9 cellular contexts compared by ENCODE assay signal in the genomic region with DNA sequence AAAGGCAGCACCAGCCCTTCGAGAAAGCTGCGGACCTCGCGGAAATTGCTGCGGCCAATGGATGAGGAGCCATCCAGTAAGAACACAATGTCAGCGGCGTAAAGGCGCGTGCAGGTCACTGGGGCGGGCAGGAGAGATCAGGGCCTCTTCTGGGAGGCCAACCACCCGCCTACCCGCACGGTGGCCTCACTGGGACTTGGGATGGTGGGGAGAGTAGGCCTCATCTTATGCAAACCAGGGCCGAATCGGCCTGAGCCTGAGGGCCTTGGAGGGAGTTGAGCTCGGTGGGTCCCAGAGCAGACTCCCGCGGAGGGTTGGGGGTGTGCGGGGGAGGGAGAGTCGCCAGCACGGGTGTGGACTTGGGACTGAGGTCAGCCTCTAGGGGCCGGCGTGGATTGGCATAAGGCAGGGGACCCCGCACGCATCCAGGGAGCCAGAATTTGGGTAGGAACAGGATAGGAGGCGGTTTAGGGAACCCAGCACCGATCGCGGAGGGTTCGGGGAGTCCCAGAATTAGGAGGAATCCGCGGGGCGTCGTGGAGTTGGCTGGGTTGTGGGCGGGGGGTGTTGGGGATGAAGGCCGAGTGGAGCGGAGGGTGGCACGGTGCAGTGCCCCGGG. TPM values are rescaled to one million over a fixed set of nuclear protein-coding genes. Genes with fewer than 3 reads are reported as not detected.
A peak's percentile ranks its signal among the peaks of the same experiment; 100 is the strongest.
DNase-seq lines count a peak whose midpoint lies in the region; ATAC-seq and TF ChIP-seq lines count a peak whose summit lies in the region.
"Had no signal": no experiment of that assay in that cellular context is flagged by ENCODE, and none has a peak within 500 bp of the region (broad histone marks: within the 10 kb centered on the region; RNA-seq: fewer than 3 reads in every experiment).

No MANE protein-coding gene starts in this region.

- H3K27me3 Mint-ChIP-seq in IgD-negative memory B cell (peaks cover 27% of the 10 kb centered on the region), naive B cell (peaks cover 11 to 62% (median 46%) of the 10 kb centered on the region in 3 donors)

- H3K36me3 Mint-ChIP-seq in IgD-negative memory B cell = peaks cover 4% of the 10 kb centered on the region
- H3K36me3 Mint-ChIP-seq in naive B cell = peaks cover 0 to 7% of the 10 kb centered on the region in 2 donors

- CTCF ChIA-PET in AG04449 (lab: Yijun Ruan, JAX) (interaction anchor here (1.7 kb wide), 1 partner anchor 63 kb away, joined by 3 read pairs; no protein-coding TSS in a partner anchor), HEK293T (lab: Yijun Ruan, JAX) (interaction anchor here (0.6 kb wide), 1 partner anchor 164 kb away, joined by 3 read pairs; no protein-coding TSS in a partner anchor)

- H3K4me1 Mint-ChIP-seq in IgD-negative memory B cell (peaks cover 0 to 3% (median 0%) of the 10 kb centered on the region in 3 donors), naive B cell (peaks cover 10 to 19% (median 13%) of the 10 kb centered on the region in 3 donors)

- H3K4me3 Mint-ChIP-seq in IgD-negative memory B cell (peak overlapping the region in 3 of 4 donors; percentile 41 to 87 (median 84)), naive B cell (peak overlapping the region in 5 of 8 donors; percentile 20 to 74 (median 66))

- H3K9me3 Mint-ChIP-seq in IgD-negative memory B cell (no peaks in the 10 kb centered on the region), naive B cell (no peaks in the 10 kb centered on the region)

- DNase-seq in AG04449 (ENCODE audit: low read depth, low spot score) = no peak
- no peak for DNase-seq in epithelial cell of proximal tubule (ENCODE audit: low read depth)
- no peak for DNase-seq in naive B cell
- no peak for DNase-seq in NCI-H2029 (lab: John Stamatoyannopoulos, UW)
- DNase-seq in HEK293T (ENCODE audit: extremely low spot score) = no peak
- no peak for DNase-seq in NCI-H1105 treated with DMSO at 0.1 percent for 48 hours (lab: John Stamatoyannopoulos, UW)
- DNase-seq: COR-L47 had no signal

- POLR2A ChIA-PET in AG04449 (lab: Yijun Ruan, JAX) (no interaction called here), HEK293T (lab: Yijun Ruan, JAX) (no interaction called here)

- H3K27ac Mint-ChIP-seq in IgD-negative memory B cell = peak overlapping the region in 1 of 3 donors; percentile 77
- peak overlapping the region in 2 of 6 donors; percentile 67 to 68 for H3K27ac Mint-ChIP-seq in naive B cell

- ATAC-seq in naive B cell (ENCODE audit: low read depth in 2 of 2) (no peak), HG02870 (IDR thresholded peaks at IDR 0.05; ENCODE audit: unreplicated experiment) (no peak)

- H3K4me3 ChIP-seq in AG04449 (ENCODE audit: low read depth, low read length) = peak overlapping the region; percentile 65
- H3K4me3 ChIP-seq in epithelial cell of proximal tubule (ENCODE audit: low read depth, low read length) = peak overlapping the region; percentile 46

- TF ChIP-seq CTCF in AG04449 (IDR thresholded peaks at IDR 0.05; ENCODE audit: insufficient read depth, low read length, missing control alignments) (no peak), epithelial cell of proximal tubule (conservative IDR thresholded peaks at IDR 0.05; ENCODE audit: low read depth, low read length) (no peak)

TF ChIP-seq in HEK293T, 16 proteins besides CTCF, POLR2A, EP300 and RAD21:
- TF ChIP-seq TARDBP (IDR thresholded peaks at IDR 0.05) (no peak), CTBP1 (IDR thresholded peaks at IDR 0.05; ENCODE audit: borderline replicate concordance) (no peak), PKNOX1 (IDR thresholded peaks at IDR 0.05) (no peak), SP1 (IDR thresholded peaks at IDR 0.05) (no peak), NFRKB (IDR thresholded peaks at IDR 0.05) (no peak), FOXK2 (IDR thresholded peaks at IDR 0.05) (no peak), FOXM1 (IDR thresholded peaks at IDR 0.05; ENCODE audit: borderline replicate concordance) (no peak), L3MBTL2 (conservative IDR thresholded peaks at IDR 0.05) (no peak), ELF4 (IDR thresholded peaks at IDR 0.05) (no peak), HDGF (IDR thresholded peaks at IDR 0.05; ENCODE audit: borderline replicate concordance) (no peak), FOXA1 (IDR thresholded peaks at IDR 0.05) (no peak), LEF1 (IDR thresholded peaks at IDR 0.05; ENCODE audit: borderline replicate concordance) (no peak), ZNF384 (IDR thresholded peaks at IDR 0.05) (no peak), SUZ12 (IDR thresholded peaks at IDR 0.05) (no peak)

RNA-seq across cellular contexts. Expression of gene COL7A1, which starts 0.6 kb away (rescaled TPM):
- not detected for polyA plus RNA-seq in IgD-negative memory B cell
- 47.5 and 211 TPM in 2 replicates for total RNA-seq in epithelial cell of proximal tubule
- not detected for polyA plus RNA-seq in naive B cell (ENCODE audit: low read depth in 6 of 6)

RNA-seq across cellular contexts. Expression of gene UQCRC1, which starts 14.9 kb away (rescaled TPM):
- polyA plus RNA-seq in IgD-negative memory B cell = 147 TPM
- 348 and 432 TPM in 2 replicates for total RNA-seq in epithelial cell of proximal tubule
- 100 to 1,000 TPM; 152 to 385 (median 155) TPM for polyA plus RNA-seq in naive B cell (ENCODE audit: low read depth in 6 of 6)

RNA-seq across cellular contexts. Expression of gene TMEM89, which starts 27.0 kb away (rescaled TPM):
- polyA plus RNA-seq in IgD-negative memory B cell (not detected), naive B cell (ENCODE audit: low read depth in 6 of 6) (not detected)
- not detected in 2 replicates for total RNA-seq in epithelial cell of proximal tubule

RNA-seq across cellular contexts. Expression of gene UCN2, which starts 31.0 kb away (rescaled TPM):
- polyA plus RNA-seq in IgD-negative memory B cell (not detected), naive B cell (ENCODE audit: low read depth in 6 of 6) (not detected)
- 4.8 and 6.6 TPM in 2 replicates for total RNA-seq in epithelial cell of proximal tubule

RNA-seq across cellular contexts. Expression of gene PFKFB4, which starts 37.9 kb away (rescaled TPM):
- 1.5 TPM for polyA plus RNA-seq in IgD-negative memory B cell
- total RNA-seq in epithelial cell of proximal tubule = 8.8 and 19.3 TPM in 2 replicates
- 1 to 10 TPM in 1 of 6 donors, under 1 TPM in 4, not detected in 1; 0.60 to 1.7 (median 0.73) TPM for polyA plus RNA-seq in naive B cell (ENCODE audit: low read depth in 6 of 6)
